20 cellular contexts compared by ENCODE assay signal in genomic region chr1:36675106-36675505, GRCh38.
DNase-seq lines count a peak whose midpoint lies in the region; ATAC-seq and TF ChIP-seq lines count a peak whose summit lies in the region.
"Had no signal": no experiment of that assay in that cellular context is flagged by ENCODE, and none has a peak within 500 bp of the region (broad histone marks: within the 10 kb centered on the region; RNA-seq: fewer than 3 reads in every experiment).

No MANE protein-coding gene starts in this region.

- H3K4me3 Mint-ChIP-seq in activated T-helper 17 cell treated with anti-CD3 and anti-CD28 coated beads, Interleukin-2, amount 50 U/mL, for 72 hours = no peak overlapping the region
- H3K4me3 Mint-ChIP-seq: B cell; CD4-positive, CD25-positive, alpha-beta regulatory T cell; CD8-positive, alpha-beta T cell; H9 had no signal

- intact Hi-C loops in stomach (cut with DNase I; ENCODE audit: low total_unique reads) = no loop called here

- WGBS in stomach, 5 donors = 62 to 75% (median 69%) methylated on average over 3 of the region's 3 CpGs

- H3K27me3 Mint-ChIP-seq in activated T-helper 17 cell treated with anti-CD3 and anti-CD28 coated beads, Interleukin-2, amount 50 U/mL, for 72 hours = peaks cover 26% of the 10 kb centered on the region

- peaks cover 0 to 54% (median 18%) of the 10 kb centered on the region in 3 donors for H3K27me3 ChIP-seq in stomach
- H3K27me3 ChIP-seq: BLaER1 had no signal

- H3K4me1 Mint-ChIP-seq in activated T-helper 17 cell treated with anti-CD3 and anti-CD28 coated beads, Interleukin-2, amount 50 U/mL, for 72 hours = no peaks in the 10 kb centered on the region
- H3K4me1 Mint-ChIP-seq: B cell; CD4-positive, CD25-positive, alpha-beta regulatory T cell had no signal

- no peaks in the 10 kb centered on the region for H3K9me3 Mint-ChIP-seq in activated T-helper 17 cell treated with anti-CD3 and anti-CD28 coated beads, Interleukin-2, amount 50 U/mL, for 72 hours
- H3K9me3 Mint-ChIP-seq: CD8-positive, alpha-beta T cell; H9 had no signal

- no peak overlapping the region for H3K27ac ChIP-seq in stomach
- H3K27ac ChIP-seq: 22Rv1, BLaER1, C4-2B, GM23248 had no signal

- peak; percentile 15 for DNase-seq in activated CD8-positive, alpha-beta memory T cell treated with anti-CD3 and anti-CD28 coated beads for 24 hours
- no peak for DNase-seq in activated CD8-positive, alpha-beta memory T cell treated with anti-CD3 and anti-CD28 coated beads, Interleukin-2, amount 50 U/mL, for 48 hours
- DNase-seq in mesenteric fat pad (ENCODE audit: low spot score) = peak; percentile 65
- peak; percentile 21 for DNase-seq in stomach
- no peak for DNase-seq in NCI-H1092 treated with DMSO at 0.1 percent for 48 hours (lab: John Stamatoyannopoulos, UW)
- DNase-seq: Caco-2; CD4-positive, CD25-positive, alpha-beta regulatory T cell; CD8-positive, alpha-beta T cell; DMS79; EL; GDM1; GM23248; H9 had no signal

- H3K36me3 ChIP-seq in stomach = no peaks in the 10 kb centered on the region
- H3K36me3 ChIP-seq: BLaER1 had no signal

- peaks cover 0 to 4% (median 0%) of the 10 kb centered on the region in 4 donors for H3K9me3 ChIP-seq in stomach
- H3K9me3 ChIP-seq: BLaER1, Caco-2 had no signal

- no peak for TF ChIP-seq POLR2A in stomach (IDR thresholded peaks at IDR 0.05)

- no peak for TF ChIP-seq CTCF in stomach (IDR thresholded peaks at IDR 0.05)

- H3K36me3 Mint-ChIP-seq in activated T-helper 17 cell treated with anti-CD3 and anti-CD28 coated beads, Interleukin-2, amount 50 U/mL, for 72 hours (ENCODE audit: low read depth) = no peaks in the 10 kb centered on the region
- H3K36me3 Mint-ChIP-seq: CD4-positive, CD25-positive, alpha-beta regulatory T cell; CD8-positive, alpha-beta T cell had no signal

- no peaks in the 10 kb centered on the region for H3K4me1 ChIP-seq in stomach
- H3K4me1 ChIP-seq: BLaER1, Caco-2 had no signal

- no peak overlapping the region for H3K27ac Mint-ChIP-seq in activated T-helper 17 cell treated with anti-CD3 and anti-CD28 coated beads, Interleukin-2, amount 50 U/mL, for 72 hours
- H3K27ac Mint-ChIP-seq: B cell; CD4-positive, CD25-positive, alpha-beta regulatory T cell; CD8-positive, alpha-beta T cell had no signal

- H3K4me3 ChIP-seq in stomach = no peak overlapping the region
- H3K4me3 ChIP-seq: BLaER1, GM12878, GM23248 had no signal

- ATAC-seq in activated T-helper 17 cell treated with anti-CD3 and anti-CD28 coated beads, Interleukin-2, amount 50 U/mL, for 72 hours (replicated peaks) = no peak
- ATAC-seq: CD8-positive, alpha-beta T cell; GM12878; HCT116 had no signal

- no peak for TF ChIP-seq EP300 in stomach (IDR thresholded peaks at IDR 0.05)

Comparison
In these comparisons a context has a peak if more than half of its experiments do, and no peak if none do; other contexts are left out.
1. DNase-seq: peak in activated CD8-positive, alpha-beta memory T cell treated with anti-CD3 and anti-CD28 coated beads for 24 hours (single experiment), mesenteric fat pad (single experiment) and stomach (single experiment); none in activated CD8-positive, alpha-beta memory T cell treated with anti-CD3 and anti-CD28 coated beads, Interleukin-2, amount 50 U/mL, for 48 hours (single experiment) and NCI-H1092 treated with DMSO at 0.1 percent for 48 hours (single experiment).